Comparison of ENCODE assay signal across 8 cellular contexts in genomic region chr15:44194397-44195150, GRCh38.
DNase-seq lines count a peak whose midpoint lies in the region; ATAC-seq lines count a peak whose summit lies in the region.

No MANE protein-coding gene starts in this region.

- ATAC-seq in HG03060 (IDR thresholded peaks at IDR 0.05; ENCODE audit: low read depth, unreplicated experiment), result peak; percentile 24

- DNase-seq in NCI-H146 (lab: John Stamatoyannopoulos, UW) (peak; percentile 72), NCI-H146 treated with DMSO at 0.1 percent for 48 hours (lab: John Stamatoyannopoulos, UW; ENCODE audit: unreplicated experiment) (no peak), RKO (ENCODE audit: low spot score) (peak; percentile 87), head of caudate nucleus (peak in 41 of 42 donors; percentile 26 to 83 (median 64)), posterior cingulate gyrus (peak; percentile 20 to 88 (median 46)), NAMALWA (ENCODE audit: low spot score) (no peak)
- DNase-seq in activated naive CD4-positive, alpha-beta T cell treated with anti-CD3 and anti-CD28 coated beads, Interleukin-2, amount 50 U/mL, for 16 hours, result peak; percentile 44

- intact Hi-C loops in head of caudate nucleus (cut with DNase I), result loop anchor here (10.0 kb wide), 3 partner anchors 50 to 290 kb away; no protein-coding TSS in a partner anchor
- intact Hi-C loops in posterior cingulate gyrus (cut with DNase I), result loop anchor here (5.0 to 10.0 kb wide), 2 partner anchors 90 to 292 kb away; no protein-coding TSS in a partner anchor

Comparison
In these comparisons a context has a peak if more than half of its experiments do, and no peak if none do; other contexts are left out.
1. DNase-seq: peak in NCI-H146 (single experiment), RKO (single experiment), activated naive CD4-positive, alpha-beta T cell treated with anti-CD3 and anti-CD28 coated beads, Interleukin-2, amount 50 U/mL, for 16 hours (single experiment), head of caudate nucleus (41 of 42) and posterior cingulate gyrus (10 of 10); none in NCI-H146 treated with DMSO at 0.1 percent for 48 hours (single experiment) and NAMALWA (single experiment).